In the genomic region with DNA sequence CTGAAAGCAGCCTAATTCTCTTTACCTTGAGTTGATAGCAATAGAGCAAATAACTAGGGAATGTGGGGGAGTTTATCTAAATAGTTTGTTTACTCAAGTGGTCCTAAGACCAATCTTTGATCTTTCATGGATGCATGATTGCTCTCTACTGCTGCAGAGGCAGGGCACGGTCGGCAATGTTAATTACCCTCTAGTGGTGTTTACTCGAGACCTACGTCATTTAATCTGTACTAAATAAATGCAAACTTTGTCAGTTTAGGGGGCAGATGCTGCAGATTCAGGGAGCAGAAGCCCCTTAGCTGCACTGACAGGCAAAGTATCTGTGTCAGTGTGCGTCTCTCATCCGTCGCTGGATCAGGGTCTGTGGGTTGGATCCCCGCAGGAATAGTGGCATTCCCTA, we compare ENCODE assay signal across 1 cellular context.
TF ChIP-seq lines count a peak whose summit lies in the region.

No MANE protein-coding gene starts in this region.

TF ChIP-seq in HepG2, 621 proteins besides CTCF, POLR2A, EP300 and RAD21 (continued from another document and continues in another):
- TF ChIP-seq ZNF614 (CRISPR knock-in tag; IDR thresholded peaks at IDR 0.05; ENCODE audit: borderline replicate concordance), result peak; percentile 19; the same call in 1 of the 2 replicates
- peak; percentile 81 for TF ChIP-seq POGZ (CRISPR knock-in tag; IDR thresholded peaks at IDR 0.05)
- TF ChIP-seq POLR2AphosphoS2 (IDR thresholded peaks at IDR 0.05; ENCODE audit: low read depth, low read length), result no peak
- no peak for TF ChIP-seq ZNF260 (CRISPR knock-in tag; IDR thresholded peaks at IDR 0.05; ENCODE audit: borderline replicate concordance, low read depth)
- TF ChIP-seq TRIM24 (CRISPR knock-in tag; IDR thresholded peaks at IDR 0.05), result no peak
- TF ChIP-seq, protein P1, sequence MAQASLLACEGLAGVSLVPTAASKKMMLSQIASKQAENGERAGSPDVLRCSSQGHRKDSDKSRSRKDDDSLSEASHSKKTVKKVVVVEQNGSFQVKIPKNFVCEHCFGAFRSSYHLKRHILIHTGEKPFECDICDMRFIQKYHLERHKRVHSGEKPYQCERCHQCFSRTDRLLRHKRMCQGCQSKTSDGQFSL (CRISPR knock-in tag; IDR thresholded peaks at IDR 0.05), result peak; percentile 51; the same call in 1 of the 2 replicates
- TF ChIP-seq SP2 (CRISPR knock-in tag; IDR thresholded peaks at IDR 0.05), result no peak
- TF ChIP-seq, protein P2, sequence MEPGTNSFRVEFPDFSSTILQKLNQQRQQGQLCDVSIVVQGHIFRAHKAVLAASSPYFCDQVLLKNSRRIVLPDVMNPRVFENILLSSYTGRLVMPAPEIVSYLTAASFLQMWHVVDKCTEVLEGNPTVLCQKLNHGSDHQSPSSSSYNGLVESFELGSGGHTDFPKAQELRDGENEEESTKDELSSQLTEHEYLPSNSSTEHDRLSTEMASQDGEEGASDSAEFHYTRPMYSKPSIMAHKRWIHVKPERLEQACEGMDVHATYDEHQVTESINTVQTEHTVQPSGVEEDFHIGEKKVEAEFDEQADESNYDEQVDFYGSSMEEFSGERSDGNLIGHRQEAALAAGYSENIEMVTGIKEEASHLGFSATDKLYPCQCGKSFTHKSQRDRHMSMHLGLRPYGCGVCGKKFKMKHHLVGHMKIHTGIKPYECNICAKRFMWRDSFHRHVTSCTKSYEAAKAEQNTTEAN (CRISPR knock-in tag; conservative IDR thresholded peaks at IDR 0.05), result no peak
- peak; percentile 36 for TF ChIP-seq MED1 (CRISPR knock-in tag; IDR thresholded peaks at IDR 0.05)
- TF ChIP-seq NFKBIZ (CRISPR knock-in tag; IDR thresholded peaks at IDR 0.05), result no peak
- TF ChIP-seq ZNF879 (CRISPR knock-in tag; IDR thresholded peaks at IDR 0.05), result no peak
- TF ChIP-seq, protein P3, sequence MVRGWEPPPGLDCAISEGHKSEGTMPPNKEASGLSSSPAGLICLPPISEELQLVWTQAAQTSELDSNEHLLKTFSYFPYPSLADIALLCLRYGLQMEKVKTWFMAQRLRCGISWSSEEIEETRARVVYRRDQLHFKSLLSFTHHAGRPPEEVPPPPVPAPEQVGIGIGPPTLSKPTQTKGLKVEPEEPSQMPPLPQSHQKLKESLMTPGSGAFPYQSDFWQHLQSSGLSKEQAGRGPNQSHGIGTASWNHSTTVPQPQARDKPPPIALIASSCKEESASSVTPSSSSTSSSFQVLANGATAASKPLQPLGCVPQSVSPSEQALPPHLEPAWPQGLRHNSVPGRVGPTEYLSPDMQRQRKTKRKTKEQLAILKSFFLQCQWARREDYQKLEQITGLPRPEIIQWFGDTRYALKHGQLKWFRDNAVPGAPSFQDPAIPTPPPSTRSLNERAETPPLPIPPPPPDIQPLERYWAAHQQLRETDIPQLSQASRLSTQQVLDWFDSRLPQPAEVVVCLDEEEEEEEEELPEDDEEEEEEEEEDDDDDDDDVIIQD (CRISPR knock-in tag; IDR thresholded peaks at IDR 0.05; ENCODE audit: low read depth), result peak; percentile 92; the same call in 1 of the 2 replicates
- TF ChIP-seq, protein P4, sequence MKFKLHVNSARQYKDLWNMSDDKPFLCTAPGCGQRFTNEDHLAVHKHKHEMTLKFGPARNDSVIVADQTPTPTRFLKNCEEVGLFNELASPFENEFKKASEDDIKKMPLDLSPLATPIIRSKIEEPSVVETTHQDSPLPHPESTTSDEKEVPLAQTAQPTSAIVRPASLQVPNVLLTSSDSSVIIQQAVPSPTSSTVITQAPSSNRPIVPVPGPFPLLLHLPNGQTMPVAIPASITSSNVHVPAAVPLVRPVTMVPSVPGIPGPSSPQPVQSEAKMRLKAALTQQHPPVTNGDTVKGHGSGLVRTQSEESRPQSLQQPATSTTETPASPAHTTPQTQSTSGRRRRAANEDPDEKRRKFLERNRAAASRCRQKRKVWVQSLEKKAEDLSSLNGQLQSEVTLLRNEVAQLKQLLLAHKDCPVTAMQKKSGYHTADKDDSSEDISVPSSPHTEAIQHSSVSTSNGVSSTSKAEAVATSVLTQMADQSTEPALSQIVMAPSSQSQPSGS (CRISPR knock-in tag; IDR thresholded peaks at IDR 0.05), result peak; percentile 34; the same call in 1 of the 2 replicates
- peak; percentile 72 for TF ChIP-seq ISL2 (CRISPR knock-in tag; IDR thresholded peaks at IDR 0.05)
- TF ChIP-seq, protein P5, sequence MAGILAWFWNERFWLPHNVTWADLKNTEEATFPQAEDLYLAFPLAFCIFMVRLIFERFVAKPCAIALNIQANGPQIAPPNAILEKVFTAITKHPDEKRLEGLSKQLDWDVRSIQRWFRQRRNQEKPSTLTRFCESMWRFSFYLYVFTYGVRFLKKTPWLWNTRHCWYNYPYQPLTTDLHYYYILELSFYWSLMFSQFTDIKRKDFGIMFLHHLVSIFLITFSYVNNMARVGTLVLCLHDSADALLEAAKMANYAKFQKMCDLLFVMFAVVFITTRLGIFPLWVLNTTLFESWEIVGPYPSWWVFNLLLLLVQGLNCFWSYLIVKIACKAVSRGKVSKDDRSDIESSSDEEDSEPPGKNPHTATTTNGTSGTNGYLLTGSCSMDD (CRISPR knock-in tag; IDR thresholded peaks at IDR 0.05), result no peak
- TF ChIP-seq, protein P6, sequence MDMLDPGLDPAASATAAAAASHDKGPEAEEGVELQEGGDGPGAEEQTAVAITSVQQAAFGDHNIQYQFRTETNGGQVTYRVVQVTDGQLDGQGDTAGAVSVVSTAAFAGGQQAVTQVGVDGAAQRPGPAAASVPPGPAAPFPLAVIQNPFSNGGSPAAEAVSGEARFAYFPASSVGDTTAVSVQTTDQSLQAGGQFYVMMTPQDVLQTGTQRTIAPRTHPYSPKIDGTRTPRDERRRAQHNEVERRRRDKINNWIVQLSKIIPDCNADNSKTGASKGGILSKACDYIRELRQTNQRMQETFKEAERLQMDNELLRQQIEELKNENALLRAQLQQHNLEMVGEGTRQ (IDR thresholded peaks at IDR 0.05; ENCODE audit: low read depth, low read length), result no peak
- TF ChIP-seq, protein P6 (CRISPR knock-in tag; IDR thresholded peaks at IDR 0.05; ENCODE audit: borderline replicate concordance), result no peak
- TF ChIP-seq, protein P7, sequence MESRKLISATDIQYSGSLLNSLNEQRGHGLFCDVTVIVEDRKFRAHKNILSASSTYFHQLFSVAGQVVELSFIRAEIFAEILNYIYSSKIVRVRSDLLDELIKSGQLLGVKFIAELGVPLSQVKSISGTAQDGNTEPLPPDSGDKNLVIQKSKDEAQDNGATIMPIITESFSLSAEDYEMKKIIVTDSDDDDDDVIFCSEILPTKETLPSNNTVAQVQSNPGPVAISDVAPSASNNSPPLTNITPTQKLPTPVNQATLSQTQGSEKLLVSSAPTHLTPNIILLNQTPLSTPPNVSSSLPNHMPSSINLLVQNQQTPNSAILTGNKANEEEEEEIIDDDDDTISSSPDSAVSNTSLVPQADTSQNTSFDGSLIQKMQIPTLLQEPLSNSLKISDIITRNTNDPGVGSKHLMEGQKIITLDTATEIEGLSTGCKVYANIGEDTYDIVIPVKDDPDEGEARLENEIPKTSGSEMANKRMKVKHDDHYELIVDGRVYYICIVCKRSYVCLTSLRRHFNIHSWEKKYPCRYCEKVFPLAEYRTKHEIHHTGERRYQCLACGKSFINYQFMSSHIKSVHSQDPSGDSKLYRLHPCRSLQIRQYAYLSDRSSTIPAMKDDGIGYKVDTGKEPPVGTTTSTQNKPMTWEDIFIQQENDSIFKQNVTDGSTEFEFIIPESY (CRISPR knock-in tag; IDR thresholded peaks at IDR 0.05), result no peak
- peak; percentile 40; the same call in 1 of the 2 replicates for TF ChIP-seq TBX3 (IDR thresholded peaks at IDR 0.05; ENCODE audit: borderline replicate concordance)
- TF ChIP-seq CBX2 (IDR thresholded peaks at IDR 0.05; ENCODE audit: low read depth, low read length), result no peak
- TF ChIP-seq CBX2 (CRISPR knock-in tag; IDR thresholded peaks at IDR 0.05; ENCODE audit: low read depth), result no peak
- peak; percentile 50 for TF ChIP-seq FOXO1 (CRISPR knock-in tag; IDR thresholded peaks at IDR 0.05)
- no peak for TF ChIP-seq ZNF33B (CRISPR knock-in tag; IDR thresholded peaks at IDR 0.05)
- peak; percentile 50; the same call in 1 of the 2 replicates for TF ChIP-seq GFI1 (CRISPR knock-in tag; IDR thresholded peaks at IDR 0.05; ENCODE audit: borderline replicate concordance)
- TF ChIP-seq ZNF670 (CRISPR knock-in tag; IDR thresholded peaks at IDR 0.05; ENCODE audit: borderline replicate concordance), result peak; percentile 56; the same call in 1 of the 2 replicates
- no peak for TF ChIP-seq ZNF224 (CRISPR knock-in tag; IDR thresholded peaks at IDR 0.05)
- TF ChIP-seq RARA (CRISPR knock-in tag; IDR thresholded peaks at IDR 0.05), result peak; percentile 45
- TF ChIP-seq, protein P8, sequence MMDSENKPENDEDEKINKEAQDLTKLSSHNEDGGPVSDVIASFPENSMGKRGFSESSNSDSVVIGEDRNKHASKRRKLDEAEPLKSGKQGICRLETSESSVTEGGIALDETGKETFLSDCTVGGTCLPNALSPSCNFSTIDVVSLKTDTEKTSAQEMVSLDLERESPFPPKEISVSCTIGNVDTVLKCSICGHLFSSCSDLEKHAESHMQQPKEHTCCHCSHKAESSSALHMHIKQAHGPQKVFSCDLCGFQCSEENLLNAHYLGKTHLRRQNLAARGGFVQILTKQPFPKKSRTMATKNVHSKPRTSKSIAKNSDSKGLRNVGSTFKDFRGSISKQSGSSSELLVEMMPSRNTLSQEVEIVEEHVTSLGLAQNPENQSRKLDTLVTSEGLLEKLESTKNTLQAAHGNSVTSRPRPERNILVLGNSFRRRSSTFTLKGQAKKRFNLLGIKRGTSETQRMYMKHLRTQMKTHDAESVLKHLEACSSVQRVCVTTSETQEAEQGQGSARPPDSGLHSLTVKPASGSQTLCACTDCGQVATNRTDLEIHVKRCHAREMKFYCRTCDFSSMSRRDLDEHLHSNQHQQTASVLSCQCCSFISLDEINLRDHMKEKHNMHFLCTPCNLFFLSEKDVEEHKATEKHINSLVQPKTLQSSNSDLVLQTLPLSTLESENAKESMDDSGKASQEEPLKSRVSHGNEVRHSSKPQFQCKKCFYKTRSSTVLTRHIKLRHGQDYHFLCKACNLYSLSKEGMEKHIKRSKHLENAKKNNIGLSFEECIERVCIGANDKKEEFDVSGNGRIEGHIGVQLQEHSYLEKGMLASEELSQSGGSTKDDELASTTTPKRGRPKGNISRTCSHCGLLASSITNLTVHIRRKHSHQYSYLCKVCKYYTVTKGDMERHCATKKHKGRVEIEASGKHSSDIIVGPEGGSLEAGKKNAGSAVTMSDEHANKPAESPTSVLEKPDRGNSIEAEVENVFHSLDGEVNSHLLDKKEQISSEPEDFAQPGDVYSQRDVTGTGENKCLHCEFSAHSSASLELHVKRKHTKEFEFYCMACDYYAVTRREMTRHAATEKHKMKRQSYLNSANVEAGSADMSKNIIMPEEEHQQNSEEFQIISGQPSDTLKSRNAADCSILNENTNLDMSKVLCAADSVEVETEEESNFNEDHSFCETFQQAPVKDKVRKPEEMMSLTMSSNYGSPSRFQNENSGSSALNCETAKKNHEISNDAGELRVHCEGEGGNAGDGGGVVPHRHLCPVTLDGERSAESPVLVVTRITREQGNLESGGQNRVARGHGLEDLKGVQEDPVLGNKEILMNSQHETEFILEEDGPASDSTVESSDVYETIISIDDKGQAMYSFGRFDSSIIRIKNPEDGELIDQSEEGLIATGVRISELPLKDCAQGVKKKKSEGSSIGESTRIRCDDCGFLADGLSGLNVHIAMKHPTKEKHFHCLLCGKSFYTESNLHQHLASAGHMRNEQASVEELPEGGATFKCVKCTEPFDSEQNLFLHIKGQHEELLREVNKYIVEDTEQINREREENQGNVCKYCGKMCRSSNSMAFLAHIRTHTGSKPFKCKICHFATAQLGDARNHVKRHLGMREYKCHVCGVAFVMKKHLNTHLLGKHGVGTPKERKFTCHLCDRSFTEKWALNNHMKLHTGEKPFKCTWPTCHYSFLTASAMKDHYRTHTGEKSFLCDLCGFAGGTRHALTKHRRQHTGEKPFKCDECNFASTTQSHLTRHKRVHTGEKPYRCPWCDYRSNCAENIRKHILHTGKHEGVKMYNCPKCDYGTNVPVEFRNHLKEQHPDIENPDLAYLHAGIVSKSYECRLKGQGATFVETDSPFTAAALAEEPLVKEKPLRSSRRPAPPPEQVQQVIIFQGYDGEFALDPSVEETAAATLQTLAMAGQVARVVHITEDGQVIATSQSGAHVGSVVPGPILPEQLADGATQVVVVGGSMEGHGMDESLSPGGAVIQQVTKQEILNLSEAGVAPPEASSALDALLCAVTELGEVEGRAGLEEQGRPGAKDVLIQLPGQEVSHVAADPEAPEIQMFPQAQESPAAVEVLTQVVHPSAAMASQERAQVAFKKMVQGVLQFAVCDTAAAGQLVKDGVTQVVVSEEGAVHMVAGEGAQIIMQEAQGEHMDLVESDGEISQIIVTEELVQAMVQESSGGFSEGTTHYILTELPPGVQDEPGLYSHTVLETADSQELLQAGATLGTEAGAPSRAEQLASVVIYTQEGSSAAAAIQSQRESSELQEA (CRISPR knock-in tag; IDR thresholded peaks at IDR 0.05; ENCODE audit: not compliant biosample characterization), result no peak
- TF ChIP-seq KLF11 (CRISPR knock-in tag; IDR thresholded peaks at IDR 0.05), result no peak
- TF ChIP-seq NR2F6 (IDR thresholded peaks at IDR 0.05), result peak; percentile 43
- TF ChIP-seq NR2F6 (CRISPR knock-in tag; IDR thresholded peaks at IDR 0.05), result peak; percentile 30; the same call in 1 of the 2 replicates
- TF ChIP-seq ISX (CRISPR knock-in tag; conservative IDR thresholded peaks at IDR 0.05), result no peak
- TF ChIP-seq ZNF644 (CRISPR knock-in tag; IDR thresholded peaks at IDR 0.05; ENCODE audit: low read depth), result no peak
- TF ChIP-seq, protein P9, sequence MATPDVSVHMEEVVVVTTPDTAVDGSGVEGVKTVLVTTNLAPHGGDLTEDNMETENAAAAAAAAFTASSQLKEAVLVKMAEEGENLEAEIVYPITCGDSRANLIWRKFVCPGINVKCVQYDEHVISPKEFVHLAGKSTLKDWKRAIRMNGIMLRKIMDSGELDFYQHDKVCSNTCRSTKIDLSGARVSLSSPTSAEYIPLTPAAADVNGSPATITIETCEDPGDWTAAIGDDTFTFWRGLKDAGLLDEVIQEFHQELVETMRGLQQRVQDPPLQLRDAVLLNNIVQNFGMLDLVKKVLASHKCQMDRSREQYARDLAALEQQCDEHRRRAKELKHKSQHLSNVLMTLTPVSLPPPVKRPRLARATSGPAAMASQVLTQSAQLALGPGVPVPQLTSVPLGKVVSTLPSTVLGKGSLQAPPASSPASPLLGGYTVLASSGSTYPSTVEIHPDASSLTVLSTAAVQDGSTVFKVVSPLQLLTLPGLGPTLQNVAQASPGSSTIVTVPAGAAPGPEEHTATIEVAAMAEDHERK (CRISPR knock-in tag; IDR thresholded peaks at IDR 0.05; ENCODE audit: low read depth), result no peak
- TF ChIP-seq EEA1 (CRISPR knock-in tag; IDR thresholded peaks at IDR 0.05; ENCODE audit: borderline replicate concordance), result no peak
- peak; percentile 33; the same call in 1 of the 2 replicates for TF ChIP-seq SOX5 (CRISPR knock-in tag; IDR thresholded peaks at IDR 0.05; ENCODE audit: borderline replicate concordance)
- TF ChIP-seq ZNF570 (CRISPR knock-in tag; IDR thresholded peaks at IDR 0.05; ENCODE audit: borderline replicate concordance), result no peak
- 0 out of 2 replicates have a peak, but pooled peaks have one; percentile 26 for TF ChIP-seq FOSL2 (CRISPR knock-in tag; IDR thresholded peaks at IDR 0.05)
- TF ChIP-seq TCF7 (IDR thresholded peaks at IDR 0.05; ENCODE audit: low read depth), result peak; percentile 80
- no peak for TF ChIP-seq KDM5B (CRISPR knock-in tag; IDR thresholded peaks at IDR 0.05; ENCODE audit: borderline replicate concordance)
- no peak for TF ChIP-seq FOXP1 (IDR thresholded peaks at IDR 0.05)
- peak; percentile 68; the same call in 1 of the 2 replicates for TF ChIP-seq FOXP1 (CRISPR knock-in tag; IDR thresholded peaks at IDR 0.05)
